ENCODE assay signal across 2 cellular contexts in genomic region chr2:201959198-201959597, GRCh38.
TF ChIP-seq lines count a peak whose summit lies in the region.

No MANE protein-coding gene starts in this region.

TF ChIP-seq in HEK293, 187 proteins besides CTCF, POLR2A, EP300 and RAD21 (continued from another document):
- TF ChIP-seq, protein P1, sequence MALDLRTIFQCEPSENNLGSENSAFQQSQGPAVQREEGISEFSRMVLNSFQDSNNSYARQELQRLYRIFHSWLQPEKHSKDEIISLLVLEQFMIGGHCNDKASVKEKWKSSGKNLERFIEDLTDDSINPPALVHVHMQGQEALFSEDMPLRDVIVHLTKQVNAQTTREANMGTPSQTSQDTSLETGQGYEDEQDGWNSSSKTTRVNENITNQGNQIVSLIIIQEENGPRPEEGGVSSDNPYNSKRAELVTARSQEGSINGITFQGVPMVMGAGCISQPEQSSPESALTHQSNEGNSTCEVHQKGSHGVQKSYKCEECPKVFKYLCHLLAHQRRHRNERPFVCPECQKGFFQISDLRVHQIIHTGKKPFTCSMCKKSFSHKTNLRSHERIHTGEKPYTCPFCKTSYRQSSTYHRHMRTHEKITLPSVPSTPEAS (tag by site-specific recombination; IDR thresholded peaks at IDR 0.05) = peak; percentile 59
- no peak for TF ChIP-seq GFI1B (tag by site-specific recombination; IDR thresholded peaks at IDR 0.05)

TF ChIP-seq in GM12878, 131 proteins besides CTCF, POLR2A, EP300 and RAD21 (continued from another document):
- TF ChIP-seq, protein P2, sequence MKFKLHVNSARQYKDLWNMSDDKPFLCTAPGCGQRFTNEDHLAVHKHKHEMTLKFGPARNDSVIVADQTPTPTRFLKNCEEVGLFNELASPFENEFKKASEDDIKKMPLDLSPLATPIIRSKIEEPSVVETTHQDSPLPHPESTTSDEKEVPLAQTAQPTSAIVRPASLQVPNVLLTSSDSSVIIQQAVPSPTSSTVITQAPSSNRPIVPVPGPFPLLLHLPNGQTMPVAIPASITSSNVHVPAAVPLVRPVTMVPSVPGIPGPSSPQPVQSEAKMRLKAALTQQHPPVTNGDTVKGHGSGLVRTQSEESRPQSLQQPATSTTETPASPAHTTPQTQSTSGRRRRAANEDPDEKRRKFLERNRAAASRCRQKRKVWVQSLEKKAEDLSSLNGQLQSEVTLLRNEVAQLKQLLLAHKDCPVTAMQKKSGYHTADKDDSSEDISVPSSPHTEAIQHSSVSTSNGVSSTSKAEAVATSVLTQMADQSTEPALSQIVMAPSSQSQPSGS (IDR thresholded peaks at IDR 0.05; ENCODE audit: low read length) = no peak
- TF ChIP-seq PML (IDR thresholded peaks at IDR 0.05; ENCODE audit: low read length) (no peak), SMC3 (IDR thresholded peaks at IDR 0.05; ENCODE audit: borderline replicate concordance, low read length) (no peak), ZNF24 (IDR thresholded peaks at IDR 0.05) (no peak)
